8 cellular contexts compared by ENCODE assay signal in the genomic region with DNA sequence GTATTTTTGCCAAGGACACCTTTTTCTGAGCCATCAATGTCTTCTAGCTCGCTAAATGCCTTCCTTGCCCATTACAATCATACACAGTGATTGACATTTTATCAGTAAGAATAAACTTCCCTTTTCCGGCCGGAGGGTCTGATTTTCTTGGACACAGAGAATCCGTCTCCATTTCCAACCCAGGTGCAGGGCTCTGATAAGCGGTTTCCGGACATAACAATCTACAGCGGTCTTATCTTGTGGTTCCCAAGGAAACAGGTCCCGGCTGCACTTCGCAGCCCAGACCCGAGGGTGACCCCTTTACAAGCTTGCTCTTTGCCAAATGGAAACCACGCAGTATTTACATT. TPM values are rescaled to one million over a fixed set of nuclear protein-coding genes. Genes with fewer than 3 reads are reported as not detected.
DNase-seq lines count a peak whose midpoint lies in the region; ATAC-seq, FAIRE-seq and TF ChIP-seq lines count a peak whose summit lies in the region.

No MANE protein-coding gene starts in this region.

- H3K9me3 ChIP-seq in CD4-positive, CD25-positive, alpha-beta regulatory T cell (ENCODE audit: control insufficient read depth in 2 of 2, low read length in 2 of 2), result no peaks in the 10 kb centered on the region
- no peaks in the 10 kb centered on the region for H3K9me3 ChIP-seq in aorta (ENCODE audit: control insufficient read depth, low read length)

- H3K9me3 Mint-ChIP-seq in CD4-positive, CD25-positive, alpha-beta regulatory T cell, result no peaks in the 10 kb centered on the region

- no peak for DNase-seq in CD4-positive, CD25-positive, alpha-beta regulatory T cell
- DNase-seq in OCI-M1 (lab: John Stamatoyannopoulos, UW), result peak; percentile 97
- no peak for DNase-seq in coronary artery (ENCODE audit: low spot score)
- peak; percentile 94 to 95 for DNase-seq in lung microvascular endothelial cell (ENCODE audit: low read depth in 2 of 2)
- no peak for DNase-seq in aorta
- DNase-seq in urothelium cell line (ENCODE audit: low spot score), result no peak
- no peak for DNase-seq in dedifferentiated amniotic fluid mesenchymal stem cell (ENCODE audit: extremely low spot score)

- peak overlapping the region; percentile 85 to 98 (median 96) for H3K4me3 Mint-ChIP-seq in CD4-positive, CD25-positive, alpha-beta regulatory T cell

- no peaks in the 10 kb centered on the region for H3K36me3 Mint-ChIP-seq in CD4-positive, CD25-positive, alpha-beta regulatory T cell

- no peak for TF ChIP-seq CTCF in coronary artery (IDR thresholded peaks at IDR 0.05)

- peak overlapping the region; percentile 94 to 100 (median 98) for H3K27ac Mint-ChIP-seq in CD4-positive, CD25-positive, alpha-beta regulatory T cell

- peaks cover 8 to 40% (median 18%) of the 10 kb centered on the region in 4 donors for H3K4me1 Mint-ChIP-seq in CD4-positive, CD25-positive, alpha-beta regulatory T cell

- no peak for ATAC-seq in CD4-positive, CD25-positive, alpha-beta regulatory T cell (ENCODE audit: low read depth in 2 of 2)
- ATAC-seq in GM21576 (IDR thresholded peaks at IDR 0.05; ENCODE audit: unreplicated experiment) (peak; percentile 2), aorta (ENCODE audit: low FRiP score) (no peak)

- 0% methylated on average over 11 of the region's 11 CpGs for WGBS in aorta, 2 donors

- H3K27me3 ChIP-seq in CD4-positive, CD25-positive, alpha-beta regulatory T cell (ENCODE audit: control insufficient read depth, insufficient read depth, low read length), result no peaks in the 10 kb centered on the region
- H3K27me3 ChIP-seq in aorta (ENCODE audit: control insufficient read depth in 1 of 2, insufficient read depth in 2 of 2, low read length in 1 of 2), result no peaks in the 10 kb centered on the region

- peak overlapping the region; percentile 88 for H3K4me3 ChIP-seq in CD4-positive, CD25-positive, alpha-beta regulatory T cell (ENCODE audit: low read depth, low read length)
- H3K4me3 ChIP-seq in coronary artery, result peak overlapping the region; percentile 78
- H3K4me3 ChIP-seq in aorta (ENCODE audit: low read length in 2 of 2), result peak overlapping the region; percentile 52 to 59

- H3K27me3 Mint-ChIP-seq in CD4-positive, CD25-positive, alpha-beta regulatory T cell, result peaks cover 3% of the 10 kb centered on the region

- no peak for FAIRE-seq in urothelium cell line (lab: Jason Lieb, UNC)

- intact Hi-C loops in aorta (cut with DNase I), result loop anchor here in 1 of 2 donors (1.0 to 5.0 kb wide), 3 partner anchors 50 to 212 kb away; partner anchors contain the start of genes TLE5 and ZNF57

- H3K36me3 ChIP-seq in CD4-positive, CD25-positive, alpha-beta regulatory T cell (ENCODE audit: control insufficient read depth, insufficient read depth, low read length), result no peaks in the 10 kb centered on the region
- H3K36me3 ChIP-seq in aorta (ENCODE audit: control insufficient read depth in 1 of 2, insufficient read depth in 2 of 2, low read length in 1 of 2), result no peaks in the 10 kb centered on the region

- peak overlapping the region; percentile 95 for H3K27ac ChIP-seq in CD4-positive, CD25-positive, alpha-beta regulatory T cell (ENCODE audit: insufficient read depth, low read length, poor library complexity, severe bottlenecking)
- peak overlapping the region; percentile 94 to 97 for H3K27ac ChIP-seq in coronary artery
- H3K27ac ChIP-seq in aorta (ENCODE audit: low read depth in 1 of 2, low read length in 2 of 2), result peak overlapping the region; percentile 25 to 64

- H3K4me1 ChIP-seq in CD4-positive, CD25-positive, alpha-beta regulatory T cell (ENCODE audit: control insufficient read depth, insufficient read depth, low read length, poor library complexity, severe bottlenecking), result peaks cover 19% of the 10 kb centered on the region
- H3K4me1 ChIP-seq in aorta (ENCODE audit: control insufficient read depth in 1 of 2, insufficient read depth in 2 of 2, low read length in 2 of 2), result no peaks in the 10 kb centered on the region

RNA-seq across cellular contexts. Expression of gene ZNF77, which starts 5.1 kb away (rescaled TPM):
- total RNA-seq in CD4-positive, CD25-positive, alpha-beta regulatory T cell, result 2.4 TPM
- polyA plus RNA-seq in CD4-positive, CD25-positive, alpha-beta regulatory T cell, result 1 to 10 TPM in 3 of 4 donors, under 1 TPM in 1; 0.48 to 3.0 (median 2.3) TPM
- total RNA-seq in lung microvascular endothelial cell, result 3.3 and 3.4 TPM in 2 replicates
- 1 to 10 TPM; 4.1 to 4.5 TPM for total RNA-seq in aorta
- polyA plus RNA-seq in aorta, result 1 to 10 TPM; 1.3 to 3.1 TPM

RNA-seq across cellular contexts. Expression of gene TLE6, which starts 27.5 kb away (rescaled TPM):
- not detected for total RNA-seq in CD4-positive, CD25-positive, alpha-beta regulatory T cell
- not detected for polyA plus RNA-seq in CD4-positive, CD25-positive, alpha-beta regulatory T cell
- 0.99 and 1.1 TPM in 2 replicates for total RNA-seq in lung microvascular endothelial cell
- 1 to 10 TPM in 1 of 2 donors, under 1 TPM in 1; 0.65 to 3.5 TPM for total RNA-seq in aorta
- 10 to 100 TPM in 1 of 2 donors, 1 to 10 TPM in 1; 4.0 to 12.0 TPM for polyA plus RNA-seq in aorta

RNA-seq across cellular contexts. Expression of gene ZNF57, which starts 49.2 kb away (rescaled TPM):
- total RNA-seq in CD4-positive, CD25-positive, alpha-beta regulatory T cell, result 3.0 TPM
- polyA plus RNA-seq in CD4-positive, CD25-positive, alpha-beta regulatory T cell, result 1 to 10 TPM; 3.2 to 7.6 (median 4.7) TPM
- 2.4 and 3.4 TPM in 2 replicates for total RNA-seq in lung microvascular endothelial cell
- 1 to 10 TPM; 2.7 to 4.1 TPM for total RNA-seq in aorta
- polyA plus RNA-seq in aorta, result 1 to 10 TPM; 2.5 to 3.3 TPM

Comparison
In these comparisons a context has a peak if more than half of its experiments do, and no peak if none do; other contexts are left out.
1. DNase-seq: peak in OCI-M1 (single experiment) and lung microvascular endothelial cell (2 of 2); none in CD4-positive, CD25-positive, alpha-beta regulatory T cell (0 of 3), coronary artery (single experiment), aorta (0 of 2), urothelium cell line (single experiment) and dedifferentiated amniotic fluid mesenchymal stem cell (single experiment).
2. H3K27ac ChIP-seq: peak in every context shown above with its lines; median percentile 96 in coronary artery; 95 in CD4-positive, CD25-positive, alpha-beta regulatory T cell; 44 in aorta.
3. Peak in every context shown above with its lines, with median percentiles within 50 percentile points of each other: H3K4me3 ChIP-seq.